ENCODE assay signal across 4 cellular contexts in genomic region chr1:59496156-59496555, GRCh38.
DNase-seq lines count a peak whose midpoint lies in the region; ATAC-seq, FAIRE-seq and TF ChIP-seq lines count a peak whose summit lies in the region.
"Not testable (repeated sequence)": the region's sequence is repeated elsewhere in the genome, so short reads cannot be mapped to it uniquely, and the experiment has no call there.

No MANE protein-coding gene starts in this region.

- intact Hi-C loops in K562 (cut with micrococcal nuclease) = not testable (repeated sequence)

- CTCF ChIA-PET in HEK293 (lab: Yijun Ruan, JAX) = interaction anchor here (0.9 kb wide), 1 partner anchor 10 kb away, joined by 3 read pairs; no protein-coding TSS in a partner anchor
- CTCF ChIA-PET in K562 (lab: Yijun Ruan, JAX; ENCODE audit: low intra/inter-chr PET ratio) = not testable (repeated sequence)

- H3K9ac ChIP-seq in K562 (ENCODE audit: insufficient read depth in 1 of 2, low read depth in 2 of 2, low read length in 2 of 2); keratinocyte (ENCODE audit: control insufficient read depth, extremely low read depth, insufficient read depth, low read length): not testable (repeated sequence)

- TF ChIP-seq RAD21 in K562 (CRISPR knock-in tag; conservative IDR thresholded peaks at IDR 0.05 in 1 of 2, IDR thresholded peaks at IDR 0.05 in 1 of 2) = not testable (repeated sequence)

- H3K27me3 ChIP-seq in K562 (ENCODE audit: control insufficient read depth in 2 of 2, insufficient read depth in 2 of 2, low read length in 2 of 2); keratinocyte (ENCODE audit: control insufficient read depth, extremely low read depth, insufficient read depth, low read length): not testable (repeated sequence)

- not testable (repeated sequence) for H3K36me3 ChIP-seq in HEK293 (ENCODE audit: control insufficient read depth in 2 of 2, insufficient read depth in 1 of 2, low read length in 2 of 2); K562 (ENCODE audit: control insufficient read depth, insufficient read depth, low read length); keratinocyte (ENCODE audit: control insufficient read depth in 2 of 2, extremely low read depth in 1 of 2, insufficient read depth in 2 of 2, low read length in 2 of 2); urinary bladder (ENCODE audit: insufficient read depth)

- H2AFZ ChIP-seq in K562 (ENCODE audit: low read depth, low read length); keratinocyte (ENCODE audit: control insufficient read depth, low read length): not testable (repeated sequence)

- dilution Hi-C loops in keratinocyte (cut with MboI; ENCODE audit: extremely low pct_ligation_motif_present, low sequenced_read_pairs) = not testable (repeated sequence)

- not testable (repeated sequence) for TF ChIP-seq EP300 in K562 (IDR thresholded peaks at IDR 0.05; ENCODE audit: low read length)

- H3K4me2 ChIP-seq in K562 (ENCODE audit: insufficient read depth, low read length); keratinocyte (ENCODE audit: control insufficient read depth, extremely low read depth, insufficient read depth, low read depth, low read length): not testable (repeated sequence)

- not testable (repeated sequence) for H3K9me1 ChIP-seq in K562 (ENCODE audit: control insufficient read depth, insufficient read depth, low read length); keratinocyte (ENCODE audit: control insufficient read depth, extremely low read depth, insufficient read depth, low read length)

- POLR2A ChIA-PET in HEK293 (lab: Yijun Ruan, JAX); K562 (lab: Yijun Ruan, JAX): not testable (repeated sequence)

- not testable (repeated sequence) for H4K20me1 ChIP-seq in K562 (replicated peaks; ENCODE audit: control insufficient read depth, insufficient read depth, low read length); keratinocyte (ENCODE audit: control insufficient read depth, extremely low read depth, insufficient read depth, low read length)

- TF ChIP-seq CTCF in HEK293 (tag by site-specific recombination; IDR thresholded peaks at IDR 0.05); K562 (IDR thresholded peaks at IDR 0.05 in 2 of 3, conservative IDR thresholded peaks at IDR 0.05 in 1 of 3; ENCODE audit: insufficient read depth in 2 of 3, low read depth in 1 of 3, low read length in 3 of 3); keratinocyte (optimal IDR thresholded peaks at IDR 0.05 in 1 of 3, IDR thresholded peaks at IDR 0.05 in 1 of 3, conservative IDR thresholded peaks at IDR 0.05 in 1 of 3; ENCODE audit: extremely low read depth in 1 of 3, insufficient read depth in 2 of 3, low read length in 3 of 3): not testable (repeated sequence)

- BruUV-seq in K562 (replicated peaks; lab: Mats Ljungman, UMichigan) = not testable (repeated sequence)

- in situ Hi-C loops in K562 (cut with MboI) = not testable (repeated sequence)

- ATAC-seq in K562 = not testable (repeated sequence)

- DNase-seq in K562 (ENCODE audit: extremely low read depth in 1 of 4, low spot score in 3 of 4); keratinocyte (ENCODE audit: low read depth, low spot score): not testable (repeated sequence)

- H3K27ac ChIP-seq in HEK293 (ENCODE audit: extremely low read depth, low read depth, low read length); K562 (ENCODE audit: extremely low read depth, low read depth, low read length); keratinocyte (ENCODE audit: control insufficient read depth, insufficient read depth, low read length): not testable (repeated sequence)
- H3K27ac ChIP-seq in urinary bladder (ENCODE audit: low read depth) = peak overlapping the region; percentile 2

- not testable (repeated sequence) for H3K9me3 ChIP-seq in HEK293 (ENCODE audit: control insufficient read depth, insufficient read depth, low read depth, low read length); K562 (replicated peaks; ENCODE audit: control insufficient read depth, insufficient read depth, low read depth, low read length); keratinocyte (ENCODE audit: control insufficient read depth, low read depth, low read length)

- not testable (repeated sequence) for FAIRE-seq in K562 (lab: Jason Lieb, UNC)
- peak; percentile 32 for FAIRE-seq in keratinocyte (lab: Jason Lieb, UNC)

- not testable (repeated sequence) for H3K4me3 ChIP-seq in HEK293 (ENCODE audit: low read depth, low read length); K562; keratinocyte (ENCODE audit: control insufficient read depth in 2 of 3, extremely low read depth in 1 of 3, insufficient read depth in 2 of 3, low read depth in 1 of 3, low read length in 3 of 3); urinary bladder (ENCODE audit: low read depth, low read length)

- WGBS in K562 (ENCODE audit: insufficient coverage, low coverage, missing lambda C conversion rate) = 33% methylated on average over 2 of the region's 2 CpGs
- WGBS in urinary bladder = 99% methylated on average over 2 of the region's 2 CpGs

- H3K79me2 ChIP-seq in K562 (ENCODE audit: control insufficient read depth, insufficient read depth, low read length); keratinocyte (ENCODE audit: control insufficient read depth, insufficient read depth, low read length): not testable (repeated sequence)

- H3K4me1 ChIP-seq in HEK293 (ENCODE audit: control insufficient read depth, insufficient read depth, low read length) (peaks cover 11% of the 10 kb centered on the region), keratinocyte (ENCODE audit: control insufficient read depth, extremely low read depth, insufficient read depth, low read length) (peaks cover 36% of the 10 kb centered on the region)
- H3K4me1 ChIP-seq in K562 (replicated peaks in 1 of 2; ENCODE audit: control insufficient read depth in 2 of 2, insufficient read depth in 2 of 2, low read length in 2 of 2); urinary bladder (ENCODE audit: insufficient read depth): not testable (repeated sequence)

- TF ChIP-seq POLR2A in K562 (conservative IDR thresholded peaks at IDR 0.05) = not testable (repeated sequence)

TF ChIP-seq in HEK293, 187 proteins besides CTCF, POLR2A, EP300 and RAD21:
- TF ChIP-seq ZNF146 (tag by site-specific recombination; IDR thresholded peaks at IDR 0.05) = peak; percentile 54

TF ChIP-seq in K562, 482 proteins besides CTCF, POLR2A, EP300 and RAD21:
- TF ChIP-seq ZNF146 (CRISPR knock-in tag; IDR thresholded peaks at IDR 0.05; ENCODE audit: unreplicated experiment) = peak; percentile 72
